ENCODE assay signal across 8 cellular contexts in genomic region chrX:113977887-113978286, GRCh38.
"Had no signal": no experiment of that assay in that cellular context is flagged by ENCODE, and none has a peak within 500 bp of the region (broad histone marks: within the 10 kb centered on the region; RNA-seq: fewer than 3 reads in every experiment).

No MANE protein-coding gene starts in this region.

- H3K27ac Mint-ChIP-seq: IgD-negative memory B cell had no signal

- H3K4me2 ChIP-seq: KMS-11 had no signal

- H3K27ac ChIP-seq: HL-60, KMS-11 had no signal

- ATAC-seq: HepG2 had no signal

- H3K4me3 Mint-ChIP-seq: IgD-negative memory B cell had no signal

- H3K27me3 Mint-ChIP-seq: IgD-negative memory B cell had no signal

- DNase-seq: GOT3, H7, HCEC 1CT, KBM-7 had no signal
